ENCODE assay signal across 1 cellular context in the genomic region with DNA sequence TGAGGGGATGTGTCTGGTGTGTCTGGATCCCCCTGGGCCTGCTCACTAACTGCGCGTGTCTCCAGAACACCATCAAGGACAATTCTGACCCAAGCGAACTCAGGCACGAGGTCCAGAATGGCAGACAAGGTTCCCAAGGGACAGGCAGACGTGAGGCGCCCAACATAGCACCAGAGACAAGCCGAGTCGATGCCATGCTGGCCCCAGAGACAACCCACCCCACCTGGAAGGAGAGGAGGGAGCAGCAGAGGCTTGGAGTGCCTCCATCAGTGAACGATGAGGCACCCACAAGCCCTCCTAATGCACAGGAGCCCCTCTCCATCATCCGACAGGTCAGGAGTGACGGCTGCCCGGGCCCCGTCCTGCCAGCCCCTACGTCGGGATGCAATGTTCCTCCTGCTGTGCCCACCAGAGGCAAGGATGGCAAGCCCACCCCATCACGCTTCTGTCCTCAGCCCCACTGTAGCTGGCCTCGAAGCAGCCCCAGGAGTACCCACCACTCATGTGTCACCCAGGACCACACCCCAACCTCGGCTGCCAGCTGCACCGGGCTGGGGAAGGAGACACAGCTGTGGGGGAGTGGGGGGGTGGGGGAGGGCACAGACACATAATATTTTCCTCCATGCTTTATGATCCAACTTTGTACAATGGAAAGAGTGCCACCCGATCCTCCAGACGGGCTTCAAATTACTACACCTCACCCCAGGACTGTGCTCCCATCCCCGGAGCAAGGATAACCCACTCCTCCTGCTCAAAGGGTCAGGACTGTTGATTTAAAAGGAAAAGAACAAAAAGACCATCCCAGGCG.
TF ChIP-seq lines count a peak whose summit lies in the region.

No MANE protein-coding gene starts in this region.

TF ChIP-seq in GM23338, 12 proteins besides CTCF, POLR2A, EP300 and RAD21 (continued from another document):
- TF ChIP-seq, protein P1, sequence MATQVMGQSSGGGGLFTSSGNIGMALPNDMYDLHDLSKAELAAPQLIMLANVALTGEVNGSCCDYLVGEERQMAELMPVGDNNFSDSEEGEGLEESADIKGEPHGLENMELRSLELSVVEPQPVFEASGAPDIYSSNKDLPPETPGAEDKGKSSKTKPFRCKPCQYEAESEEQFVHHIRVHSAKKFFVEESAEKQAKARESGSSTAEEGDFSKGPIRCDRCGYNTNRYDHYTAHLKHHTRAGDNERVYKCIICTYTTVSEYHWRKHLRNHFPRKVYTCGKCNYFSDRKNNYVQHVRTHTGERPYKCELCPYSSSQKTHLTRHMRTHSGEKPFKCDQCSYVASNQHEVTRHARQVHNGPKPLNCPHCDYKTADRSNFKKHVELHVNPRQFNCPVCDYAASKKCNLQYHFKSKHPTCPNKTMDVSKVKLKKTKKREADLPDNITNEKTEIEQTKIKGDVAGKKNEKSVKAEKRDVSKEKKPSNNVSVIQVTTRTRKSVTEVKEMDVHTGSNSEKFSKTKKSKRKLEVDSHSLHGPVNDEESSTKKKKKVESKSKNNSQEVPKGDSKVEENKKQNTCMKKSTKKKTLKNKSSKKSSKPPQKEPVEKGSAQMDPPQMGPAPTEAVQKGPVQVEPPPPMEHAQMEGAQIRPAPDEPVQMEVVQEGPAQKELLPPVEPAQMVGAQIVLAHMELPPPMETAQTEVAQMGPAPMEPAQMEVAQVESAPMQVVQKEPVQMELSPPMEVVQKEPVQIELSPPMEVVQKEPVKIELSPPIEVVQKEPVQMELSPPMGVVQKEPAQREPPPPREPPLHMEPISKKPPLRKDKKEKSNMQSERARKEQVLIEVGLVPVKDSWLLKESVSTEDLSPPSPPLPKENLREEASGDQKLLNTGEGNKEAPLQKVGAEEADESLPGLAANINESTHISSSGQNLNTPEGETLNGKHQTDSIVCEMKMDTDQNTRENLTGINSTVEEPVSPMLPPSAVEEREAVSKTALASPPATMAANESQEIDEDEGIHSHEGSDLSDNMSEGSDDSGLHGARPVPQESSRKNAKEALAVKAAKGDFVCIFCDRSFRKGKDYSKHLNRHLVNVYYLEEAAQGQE (IDR thresholded peaks at IDR 0.05; ENCODE audit: unreplicated experiment), result no peak
- TF ChIP-seq ZNF114 (CRISPR knock-in tag; IDR thresholded peaks at IDR 0.05), result no peak
- TF ChIP-seq POLR2AphosphoS5 (IDR thresholded peaks at IDR 0.05; ENCODE audit: low read depth), result no peak
- TF ChIP-seq EZH2 (IDR thresholded peaks at IDR 0.05; ENCODE audit: low read depth, unreplicated experiment), result no peak
- TF ChIP-seq EZH2phosphoT487 (IDR thresholded peaks at IDR 0.05; ENCODE audit: unreplicated experiment), result no peak
TF ChIP-seq in GM23338: peak in this region for 0.
